In genomic region chr1:201515062-201515750, GRCh38 we compare ENCODE assay signal across 17 cellular contexts.
"Had no signal": no experiment of that assay in that cellular context is flagged by ENCODE, and none has a peak within 500 bp of the region (broad histone marks: within the 10 kb centered on the region; RNA-seq: fewer than 3 reads in every experiment).

No MANE protein-coding gene starts in this region.

- ATAC-seq: left lung, T-cell had no signal

- H3K27me3 Mint-ChIP-seq: activated naive CD8-positive, alpha-beta T cell treated with anti-CD3 and anti-CD28 coated beads for 36 hours; central memory CD8-positive, alpha-beta T cell; stimulated activated naive CD8-positive, alpha-beta T cell treated with anti-CD3 and anti-CD28 coated beads, Interleukin-15, Interleukin-2, amounts not matched to agents 100 ng/mL and 50 ng/mL, for 24 hours; T-cell had no signal

- H3K27me3 ChIP-seq: left lung, right atrium auricular region, transverse colon had no signal

- H3K4me1 Mint-ChIP-seq: central memory CD8-positive, alpha-beta T cell had no signal

- H3K9me3 ChIP-seq: left lung, prostate gland, right atrium auricular region, transverse colon had no signal

- H3K4me3 Mint-ChIP-seq: activated naive CD8-positive, alpha-beta T cell treated with anti-CD3 and anti-CD28 coated beads for 36 hours; central memory CD8-positive, alpha-beta T cell; stimulated activated naive CD8-positive, alpha-beta T cell treated with anti-CD3 and anti-CD28 coated beads, Interleukin-15, Interleukin-2, amounts not matched to agents 100 ng/mL and 50 ng/mL, for 24 hours; T-cell had no signal

- H3K27ac Mint-ChIP-seq: activated naive CD8-positive, alpha-beta T cell treated with anti-CD3 and anti-CD28 coated beads for 36 hours; stimulated activated naive CD8-positive, alpha-beta T cell treated with anti-CD3 and anti-CD28 coated beads, Interleukin-15, Interleukin-2, amounts not matched to agents 100 ng/mL and 50 ng/mL, for 24 hours; T-cell had no signal

- H3K27ac ChIP-seq: coronary artery, left lung, prostate gland, right atrium auricular region, transverse colon, VCaP had no signal

- H3K36me3 ChIP-seq: left lung, prostate gland, right atrium auricular region, transverse colon had no signal

- DNase-seq: activated CD4-positive, alpha-beta T cell treated with anti-CD3 and anti-CD28 coated beads, Interleukin-2, amount 50 U/mL, for 4 hours; activated CD4-positive, CD25-positive, alpha-beta regulatory T cell treated with anti-CD3 and anti-CD28 coated beads, Interleukin-2, amount 50 U/mL, for 72 hours; activated naive CD4-positive, alpha-beta T cell; activated naive CD8-positive, alpha-beta T cell treated with anti-CD3 and anti-CD28 coated beads for 36 hours; amygdala; kidney; left lung; occipital lobe; T-cell; T-helper 9 cell; transverse colon had no signal

- H3K4me3 ChIP-seq: coronary artery, left lung, prostate gland, right atrium auricular region, transverse colon had no signal
